12 cellular contexts compared by ENCODE assay signal in the genomic region with DNA sequence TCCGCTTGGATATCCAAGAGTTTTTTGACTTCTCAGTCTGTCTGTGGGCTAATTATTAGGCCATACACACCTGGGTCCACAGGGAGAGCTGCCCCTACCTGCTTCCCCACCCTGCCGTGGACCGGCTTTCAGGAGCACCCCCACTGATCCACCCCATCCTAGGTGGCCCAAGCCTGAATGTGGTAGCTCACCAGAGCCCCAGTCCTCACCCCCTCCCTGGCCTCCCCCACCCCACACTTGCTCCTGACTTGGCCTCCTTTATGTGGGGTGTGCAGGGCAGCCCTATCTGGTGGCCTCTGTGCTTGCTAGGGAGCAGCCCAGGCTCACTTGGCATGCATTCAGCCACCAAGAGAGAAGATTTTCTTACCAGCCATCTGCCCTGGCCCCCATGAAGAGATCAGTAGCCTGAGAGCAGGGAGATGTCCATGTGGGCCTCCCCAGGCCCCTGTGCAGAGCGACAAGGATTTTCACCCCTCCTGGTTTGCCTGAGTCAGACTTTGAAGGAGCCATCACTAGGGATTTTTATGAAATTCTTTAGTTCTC. TPM values are rescaled to one million over a fixed set of nuclear protein-coding genes. Genes with fewer than 3 reads are reported as not detected.
"Had no signal": no experiment of that assay in that cellular context is flagged by ENCODE, and none has a peak within 500 bp of the region (broad histone marks: within the 10 kb centered on the region; RNA-seq: fewer than 3 reads in every experiment).

No MANE protein-coding gene starts in this region.

- H3K36me3 ChIP-seq: ovary, uterus had no signal

- DNase-seq: activated CD4-positive, CD25-positive, alpha-beta regulatory T cell treated with anti-CD3 and anti-CD28 coated beads, Interleukin-2, amount 50 U/mL, for 72 hours; activated naive CD4-positive, alpha-beta T cell; aorta; heart left ventricle; lower lobe of right lung; midbrain; ovary; stimulated activated CD4-positive, alpha-beta T cell treated with anti-CD3 and anti-CD28 coated beads, Interleukin-2, amount 100 ng/mL, for 24 hours; T-helper 9 cell; uterus had no signal

- H3K27ac ChIP-seq: heart left ventricle, lower lobe of right lung, ovary, uterus had no signal

- H3K9me3 ChIP-seq: heart left ventricle, lower lobe of right lung, ovary, uterus had no signal

- ATAC-seq: heart left ventricle had no signal

- H3K4me3 ChIP-seq: heart left ventricle, lower lobe of right lung, ovary, uterus had no signal

- H3K27me3 ChIP-seq: heart left ventricle, ovary, uterus had no signal

- H3K4me1 ChIP-seq: lower lobe of right lung, uterus had no signal

RNA-seq across cellular contexts. Expression of a gene that starts 50.7 kb away (rescaled TPM):
- total RNA-seq: activated CD8-positive, alpha-beta memory T cell treated with anti-CD3 and anti-CD28 coated beads for 36 hours; myocyte had no signal
